ENCODE assay signal across 8 cellular contexts in the genomic region with DNA sequence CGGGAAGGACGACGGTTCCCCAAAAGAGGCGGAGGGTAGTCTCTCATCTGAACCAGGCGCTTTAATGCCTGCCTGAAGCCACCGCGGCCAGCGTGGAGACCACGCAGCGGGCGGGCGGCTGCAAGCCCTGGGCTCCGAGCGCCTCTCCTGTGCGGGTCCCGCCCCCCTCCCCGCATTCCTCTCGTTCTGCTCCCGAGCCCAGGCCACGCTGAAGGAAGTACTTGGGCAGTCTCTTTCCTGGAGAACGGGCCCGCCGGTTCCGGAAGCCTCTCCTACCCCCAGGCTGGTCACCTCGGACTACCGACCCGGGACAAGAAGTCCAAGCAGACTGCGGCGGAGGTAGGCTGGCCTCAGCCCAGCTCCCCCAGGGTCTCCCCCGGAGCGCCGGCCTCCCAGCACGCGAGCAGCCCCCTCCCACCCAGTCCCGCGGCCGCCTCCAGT. TPM values are rescaled to one million over a fixed set of nuclear protein-coding genes. Genes with fewer than 3 reads are reported as not detected.
A peak's percentile ranks its signal among the peaks of the same experiment; 100 is the strongest.
DNase-seq lines count a peak whose midpoint lies in the region; ATAC-seq and TF ChIP-seq lines count a peak whose summit lies in the region.

No MANE protein-coding gene starts in this region.

- H3K36me3 ChIP-seq in A673 (ENCODE audit: insufficient read depth, low read length, poor library complexity, severe bottlenecking) = no peaks in the 10 kb centered on the region
- H3K36me3 ChIP-seq in mucosa of descending colon (ENCODE audit: low read depth) = no peaks in the 10 kb centered on the region
- H3K36me3 ChIP-seq in vagina = no peaks in the 10 kb centered on the region

- H3K27me3 ChIP-seq in A673 (replicated peaks; ENCODE audit: insufficient read depth, low read depth, low read length, poor library complexity) (peaks cover 71% of the 10 kb centered on the region), vagina (no peaks in the 10 kb centered on the region)

- no TSS peak for BruUV-seq in A673 (replicated peaks; lab: Mats Ljungman, UMichigan)

- DNase-seq in A673 (ENCODE audit: low spot score) (peak; percentile 19), SW 1271 (lab: John Stamatoyannopoulos, UW) (peak; percentile 42 to 63), mucosa of descending colon (peak in 2 of 3 donors; percentile 58 to 65), vagina (ENCODE audit: extremely low spot score in 2 of 2) (peak in 1 of 2 donors; percentile 89)
- no peak for DNase-seq in stimulated activated CD4-positive, alpha-beta T cell treated with anti-CD3 and anti-CD28 coated beads, Interleukin-4, amount 100 ng/mL, for 24 hours

- peak overlapping the region; percentile 60 for H3K4me3 ChIP-seq in A673 (ENCODE audit: low read depth, low read length, poor library complexity, severe bottlenecking)
- peak overlapping the region; percentile 74 for H3K4me3 ChIP-seq in GM08714 (ENCODE audit: low read length)
- H3K4me3 ChIP-seq in mucosa of descending colon = peak overlapping the region; percentile 67
- H3K4me3 ChIP-seq in vagina = peak overlapping the region; percentile 68 to 69

- ATAC-seq in HG03039 (IDR thresholded peaks at IDR 0.05; ENCODE audit: unreplicated experiment) (peak; percentile 12), esophagus mucosa (peak; percentile 46), mucosa of descending colon (peak; percentile 63)

- intact Hi-C loops in A673 (cut with micrococcal nuclease; ENCODE audit: unreplicated experiment) (no loop called here), mucosa of descending colon (cut with DNase I, micrococcal nuclease) (no loop called here), vagina (cut with DNase I) (loop anchor here (5.0 kb wide), 1 partner anchor 51 kb away; a partner anchor contains a TSS)

- H3K27ac ChIP-seq in A673 (ENCODE audit: low read depth, low read length, poor library complexity, severe bottlenecking) (no peak overlapping the region), vagina (peak overlapping the region; percentile 75)

- CTCF ChIA-PET in A673 (lab: Charles Lee) = no interaction called here

- TF ChIP-seq CTCF in A673 (conservative IDR thresholded peaks at IDR 0.05; ENCODE audit: low read depth, low read length) (no peak), mucosa of descending colon (IDR thresholded peaks at IDR 0.05) (no peak), vagina (IDR thresholded peaks at IDR 0.05) (no peak)

- no peak for TF ChIP-seq POLR2A in vagina (IDR thresholded peaks at IDR 0.05)

- no peaks in the 10 kb centered on the region for H3K9me3 ChIP-seq in A673 (ENCODE audit: low read depth, low read length, poor library complexity, severe bottlenecking)
- no peaks in the 10 kb centered on the region for H3K9me3 ChIP-seq in mucosa of descending colon
- H3K9me3 ChIP-seq in vagina = no peaks in the 10 kb centered on the region

- H3K4me1 ChIP-seq in A673 (ENCODE audit: insufficient read depth, low read length, poor library complexity, severe bottlenecking) = peaks cover 7% of the 10 kb centered on the region
- peaks cover 4% of the 10 kb centered on the region for H3K4me1 ChIP-seq in mucosa of descending colon (ENCODE audit: low read depth)
- H3K4me1 ChIP-seq in vagina = peaks cover 9% of the 10 kb centered on the region

- POLR2A ChIA-PET in A673 (lab: Charles Lee; ENCODE audit: low non-redundant PET) = no interaction called here

RNA-seq across cellular contexts. Expression of a gene that starts 0.6 kb away (rescaled TPM):
- total RNA-seq in A673 (2021) (not detected in 2 replicates), esophagus mucosa (44.7 TPM), mucosa of descending colon (10 to 100 TPM; 49.7 to 68.8 (median 50.8) TPM), vagina (21.6 TPM)

RNA-seq across cellular contexts. Expression of a gene that starts 53.1 kb away (rescaled TPM):
- total RNA-seq in A673 (2021) (not detected in 2 replicates), esophagus mucosa (0.32 TPM), mucosa of descending colon (10 to 100 TPM in 1 of 3 donors, 1 to 10 TPM in 2; 2.1 to 21.1 (median 2.2) TPM), vagina (0.98 TPM)

Comparison
In these comparisons a context has a peak if more than half of its experiments do, and no peak if none do; other contexts are left out.
1. ATAC-seq: peak in every context shown above with its lines; median percentile 63 in mucosa of descending colon; 46 in esophagus mucosa; 12 in HG03039.
2. RNA of a gene that starts 0.6 kb away (total RNA-seq): 49.7 to 68.8 TPM in mucosa of descending colon, 44.7 TPM in esophagus mucosa (single experiment) and 21.6 TPM in vagina (single experiment); not detected in A673; every median in the first group is over 10 times any median in the second.
3. Peak in every context shown above with its lines, with median percentiles within 50 percentile points of each other: H3K4me3 ChIP-seq.